In the genomic region with DNA sequence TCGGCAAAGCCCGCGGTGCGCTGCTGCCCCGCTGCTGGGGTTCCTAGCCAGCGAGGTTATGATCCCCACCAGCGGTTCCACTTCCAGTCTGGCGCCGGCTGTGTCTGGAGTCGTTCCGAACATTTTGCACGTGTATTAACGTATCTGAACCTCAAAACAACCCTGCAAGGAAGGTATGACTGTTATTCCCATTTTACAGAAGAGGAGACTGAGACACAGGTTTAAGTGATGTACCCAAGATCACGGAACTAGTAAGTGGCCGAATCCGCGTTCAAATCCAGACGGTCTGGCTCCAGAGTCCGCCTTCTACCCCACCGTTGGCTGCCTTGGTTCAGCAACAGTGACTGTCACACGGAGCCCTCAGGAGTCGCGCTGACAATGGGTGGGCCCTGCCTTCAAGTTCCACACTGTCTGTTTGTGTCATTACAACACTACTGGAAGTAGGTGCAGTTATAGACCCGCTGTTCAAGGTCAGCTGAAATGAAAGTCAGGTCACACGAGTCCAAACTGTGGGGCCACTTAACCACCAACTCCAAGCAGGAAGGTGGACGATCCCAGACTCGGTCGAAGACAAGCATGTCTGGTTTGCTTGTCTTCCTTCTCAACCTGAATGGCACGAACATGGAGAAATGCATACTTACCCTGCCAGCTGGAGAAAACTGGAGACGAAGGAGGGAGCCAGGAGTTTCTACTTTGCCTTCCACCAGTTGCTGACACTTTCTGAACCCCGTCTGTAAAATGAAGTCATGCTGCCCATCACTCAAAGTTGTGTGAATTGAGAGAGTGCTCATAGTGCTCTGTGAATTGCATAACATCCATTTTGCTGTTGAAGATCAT, we compare ENCODE assay signal across 8 cellular contexts. TPM values are rescaled to one million over a fixed set of nuclear protein-coding genes. Genes with fewer than 3 reads are reported as not detected.
DNase-seq lines count a peak whose midpoint lies in the region; ATAC-seq and TF ChIP-seq lines count a peak whose summit lies in the region.

No MANE protein-coding gene starts in this region.

- H3K4me3 ChIP-seq in breast epithelium: peak overlapping the region; percentile 58 to 82 (median 72)
- H3K4me3 ChIP-seq in mesodermal cell (ENCODE audit: extremely low read depth, insufficient read depth, low read length, poor library complexity, severe bottlenecking): peak overlapping the region; percentile 54
- H3K4me3 ChIP-seq in aorta (ENCODE audit: low read length in 2 of 2): peak overlapping the region; percentile 4 to 7

- ATAC-seq in aorta (ENCODE audit: low FRiP score) (no peak), GM18909 (IDR thresholded peaks at IDR 0.05; ENCODE audit: poor library complexity, unreplicated experiment) (no peak), GM21526 (IDR thresholded peaks at IDR 0.05; ENCODE audit: low FRiP score, unreplicated experiment) (no peak)

- TF ChIP-seq POLR2A in breast epithelium (IDR thresholded peaks at IDR 0.05): no peak

- H3K27ac ChIP-seq in breast epithelium (peak overlapping the region; percentile 83 to 89), mesodermal cell (ENCODE audit: low read depth, low read length, severe bottlenecking) (peak overlapping the region; percentile 36), aorta (ENCODE audit: low read depth in 1 of 2, low read length in 2 of 2) (no peak overlapping the region)

- DNase-seq in stimulated activated naive CD4-positive, alpha-beta T cell treated with Interleukin-2 at 50 U/mL for 16 hours (lab: John Stamatoyannopoulos, UW): peak; percentile 3
- no peak for DNase-seq in stimulated activated naive CD4-positive, alpha-beta T cell (lab: John Stamatoyannopoulos, UW)
- no peak for DNase-seq in breast epithelium (ENCODE audit: low spot score in 2 of 2)
- DNase-seq in aorta: no peak
- DNase-seq in NCI-H2227 (lab: John Stamatoyannopoulos, UW; ENCODE audit: unreplicated experiment): no peak

- 44 to 53% methylated on average over 27 to 30 of the region's 31 CpGs for WGBS in mesodermal cell (ENCODE audit: insufficient coverage in 2 of 2), 2 experiments
- 11 to 16% methylated on average over 27 to 31 of the region's 31 CpGs for WGBS in aorta, 2 donors

- intact Hi-C loops in breast epithelium (cut with DNase I; ENCODE audit: low total_unique reads): no loop called here
- intact Hi-C loops in aorta (cut with DNase I): loop anchor here (5.0 to 10.0 kb wide), 4 partner anchors 109 to 247 kb away; a partner anchor contains a TSS

- no peak for TF ChIP-seq CTCF in breast epithelium (IDR thresholded peaks at IDR 0.05)

- no peaks in the 10 kb centered on the region for H3K36me3 ChIP-seq in breast epithelium
- H3K36me3 ChIP-seq in mesodermal cell (ENCODE audit: control insufficient read depth, insufficient read depth, low read length): peaks cover 16% of the 10 kb centered on the region
- peaks cover 0 to 2% of the 10 kb centered on the region in 2 donors for H3K36me3 ChIP-seq in aorta (ENCODE audit: control insufficient read depth in 1 of 2, insufficient read depth in 2 of 2, low read length in 1 of 2)

- H3K27me3 ChIP-seq in breast epithelium: no peaks in the 10 kb centered on the region
- H3K27me3 ChIP-seq in aorta (ENCODE audit: control insufficient read depth in 1 of 2, insufficient read depth in 2 of 2, low read length in 1 of 2): no peaks in the 10 kb centered on the region

- H3K9me3 ChIP-seq in breast epithelium: no peaks in the 10 kb centered on the region
- H3K9me3 ChIP-seq in mesodermal cell (ENCODE audit: control insufficient read depth, low read length): no peaks in the 10 kb centered on the region
- H3K9me3 ChIP-seq in aorta (ENCODE audit: control insufficient read depth, low read length): no peaks in the 10 kb centered on the region

- H3K4me1 ChIP-seq in breast epithelium (no peaks in the 10 kb centered on the region), mesodermal cell (ENCODE audit: control insufficient read depth, insufficient read depth, low read length, poor library complexity, severe bottlenecking) (peaks cover 22% of the 10 kb centered on the region), aorta (ENCODE audit: control insufficient read depth in 1 of 2, insufficient read depth in 2 of 2, low read length in 2 of 2) (no peaks in the 10 kb centered on the region)

RNA-seq across cellular contexts. Expression of a gene that starts 0.8 kb away (rescaled TPM):
- 10 to 100 TPM; 16.2 to 30.2 (median 21.1) TPM for total RNA-seq in breast epithelium
- polyA plus RNA-seq in mesodermal cell (2013, experiment 1 of 2): 12.6 TPM
- 10.7 TPM for polyA plus RNA-seq in mesodermal cell (2013, experiment 2 of 2)
- total RNA-seq in aorta: 10 to 100 TPM; 17.7 to 18.5 TPM
- 10 to 100 TPM; 12.5 to 20.2 TPM for polyA plus RNA-seq in aorta

RNA-seq across cellular contexts. Expression of a gene that starts 21.8 kb away (rescaled TPM):
- not detected for total RNA-seq in breast epithelium
- 0.59 TPM for polyA plus RNA-seq in mesodermal cell (2013, experiment 1 of 2)
- polyA plus RNA-seq in mesodermal cell (2013, experiment 2 of 2): 0.56 TPM
- not detected for total RNA-seq in aorta
- polyA plus RNA-seq in aorta: not detected

RNA-seq across cellular contexts. Expression of a gene that starts 43.7 kb away (rescaled TPM):
- 1 to 10 TPM in 2 of 3 donors, under 1 TPM in 1; 0.44 to 2.6 (median 1.1) TPM for total RNA-seq in breast epithelium
- polyA plus RNA-seq in mesodermal cell (2013, experiment 1 of 2): 1.1 TPM
- 1.7 TPM for polyA plus RNA-seq in mesodermal cell (2013, experiment 2 of 2)
- total RNA-seq in aorta: 1 to 10 TPM in 1 of 2 donors, under 1 TPM in 1; 0.58 to 1.0 TPM
- polyA plus RNA-seq in aorta: not detected

Comparison
In these comparisons a context has a peak if more than half of its experiments do, and no peak if none do; other contexts are left out.
1. H3K27ac ChIP-seq: peak in breast epithelium (2 of 2) and mesodermal cell (single experiment); none in aorta (0 of 2).
2. H3K4me3 ChIP-seq: peak in every context shown above with its lines; median percentile 72 in breast epithelium; 54 in mesodermal cell; 6 in aorta.